Comparison of ENCODE assay signal across 1 cellular context in genomic region chr14:78029471-78030372, GRCh38.
TF ChIP-seq lines count a peak whose summit lies in the region.

No MANE protein-coding gene starts in this region.

TF ChIP-seq in GM23338, 12 proteins besides CTCF, POLR2A, EP300 and RAD21 (continued from another document):
- TF ChIP-seq REST (IDR thresholded peaks at IDR 0.05; ENCODE audit: unreplicated experiment) = no peak
- TF ChIP-seq EZH2phosphoT487 (IDR thresholded peaks at IDR 0.05; ENCODE audit: unreplicated experiment) = no peak
- 0 out of 2 replicates have a peak, but pooled peaks have one; percentile 20 for TF ChIP-seq ETS1 (IDR thresholded peaks at IDR 0.05)
- TF ChIP-seq POLR2AphosphoS5 (IDR thresholded peaks at IDR 0.05; ENCODE audit: low read depth) = peak; percentile 32; the same call in 1 of the 2 replicates
- no peak for TF ChIP-seq ZNF331 (CRISPR knock-in tag; IDR thresholded peaks at IDR 0.05; ENCODE audit: low read depth)
